Comparison of ENCODE assay signal across 16 cellular contexts in the genomic region with DNA sequence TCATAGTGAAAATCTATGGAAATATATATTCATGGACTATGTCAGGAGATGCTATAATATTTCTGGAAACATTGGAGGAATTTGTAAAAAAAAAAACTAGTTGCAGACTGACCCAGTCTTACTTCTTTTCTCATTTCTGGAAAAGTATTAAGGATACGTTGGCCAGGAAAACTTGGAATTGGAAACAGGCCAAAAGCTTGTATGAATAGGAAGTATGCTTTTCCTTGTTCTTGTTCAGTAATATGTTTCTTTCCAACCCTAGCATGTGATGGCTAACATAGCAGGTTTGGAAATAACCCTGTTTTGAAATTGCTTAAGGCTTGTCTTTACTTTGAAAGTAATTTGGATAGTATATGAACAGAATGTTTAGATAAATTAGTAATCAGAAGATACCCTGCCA.
A peak's percentile ranks its signal among the peaks of the same experiment; 100 is the strongest.
DNase-seq lines count a peak whose midpoint lies in the region; ATAC-seq and TF ChIP-seq lines count a peak whose summit lies in the region.
"Had no signal": no experiment of that assay in that cellular context is flagged by ENCODE, and none has a peak within 500 bp of the region (broad histone marks: within the 10 kb centered on the region; RNA-seq: fewer than 3 reads in every experiment).

No MANE protein-coding gene starts in this region.

- no peaks in the 10 kb centered on the region for H3K36me3 Mint-ChIP-seq in CD14-positive monocyte
- H3K36me3 Mint-ChIP-seq: CD4-positive, alpha-beta memory T cell had no signal

- peaks cover 0 to 1% of the 10 kb centered on the region in 2 experiments; a peak in 2 of 4 replicates for H3K4me1 ChIP-seq in SK-N-SH (ENCODE audit: control insufficient read depth in 1 of 2, insufficient read depth in 2 of 2, low read depth in 1 of 2, low read length in 1 of 2)
- H3K4me1 ChIP-seq in adipocyte (ENCODE audit: control insufficient read depth, insufficient read depth, low read length): no peaks in the 10 kb centered on the region
- no peaks in the 10 kb centered on the region for H3K4me1 ChIP-seq in esophagus squamous epithelium

- POLR2A ChIA-PET in SK-N-SH (lab: Yijun Ruan, JAX): no interaction called here

- H3K27me3 ChIP-seq in SK-N-SH (ENCODE audit: insufficient read depth) (no peaks in the 10 kb centered on the region), adipocyte (replicated peaks; ENCODE audit: control insufficient read depth, insufficient read depth, low read length) (no peaks in the 10 kb centered on the region), esophagus squamous epithelium (no peaks in the 10 kb centered on the region)
- H3K27me3 ChIP-seq: SJCRH30 had no signal

- no peaks in the 10 kb centered on the region for H3K79me2 ChIP-seq in SK-N-SH (ENCODE audit: insufficient read depth)

- CTCF ChIA-PET in SK-N-SH (lab: Yijun Ruan, JAX): interaction anchor here (0.6 to 1.0 kb wide), 3 partner anchors 219 to 1805 kb away, joined by 3 to 4 read pairs (median 3); no protein-coding TSS in a partner anchor

- 51% methylated on average over 1 of the region's 1 CpG for WGBS in SK-N-SH (ENCODE audit: low lambda C conversion rate)
- 4 to 19% methylated on average over 1 of the region's 1 CpG for WGBS in esophagus squamous epithelium, 2 donors

- ATAC-seq in SK-N-SH treated with all-trans-retinoic acid at 6 μM for 48 hours (no peak), GM21423 (IDR thresholded peaks at IDR 0.05; ENCODE audit: unreplicated experiment) (no peak), GM19395 (IDR thresholded peaks at IDR 0.05; ENCODE audit: unreplicated experiment) (no peak)
- ATAC-seq: Panc1 had no signal

- H3K36me3 ChIP-seq in SK-N-SH (replicated peaks in 1 of 2; ENCODE audit: control insufficient read depth in 1 of 2, insufficient read depth in 2 of 2, low read length in 1 of 2): no peaks in the 10 kb centered on the region
- no peaks in the 10 kb centered on the region for H3K36me3 ChIP-seq in adipocyte (ENCODE audit: control insufficient read depth, insufficient read depth, low read length, severe bottlenecking)
- no peaks in the 10 kb centered on the region for H3K36me3 ChIP-seq in esophagus squamous epithelium
- H3K36me3 ChIP-seq: SJCRH30 had no signal

- H3K4me2 ChIP-seq in SK-N-SH: no peak overlapping the region

- no peak for TF ChIP-seq EP300 in SK-N-SH (IDR thresholded peaks at IDR 0.05; ENCODE audit: borderline replicate concordance in 1 of 2, low read depth in 1 of 2, low read length in 1 of 2)

- H2AFZ ChIP-seq in SK-N-SH (ENCODE audit: low read depth): no peak overlapping the region

- no peak overlapping the region for H3K27ac Mint-ChIP-seq in CD14-positive monocyte
- H3K27ac Mint-ChIP-seq: CD4-positive, alpha-beta memory T cell; IgD-negative memory B cell had no signal

- intact Hi-C loops in CD14-positive monocyte (cut with micrococcal nuclease) (no loop called here), esophagus squamous epithelium (cut with DNase I) (no loop called here)

- H3K4me3 ChIP-seq in SK-N-SH (ENCODE audit: low read depth in 2 of 2, low read length in 1 of 2): no peak overlapping the region
- H3K4me3 ChIP-seq in adipocyte (ENCODE audit: low read length): no peak overlapping the region
- no peak overlapping the region for H3K4me3 ChIP-seq in fibroblast of the aortic adventitia (ENCODE audit: low read depth, low read length)
- H3K4me3 ChIP-seq in esophagus squamous epithelium: no peak overlapping the region
- H3K4me3 ChIP-seq: SJCRH30 had no signal

- no peaks in the 10 kb centered on the region for H3K9me3 ChIP-seq in SK-N-SH
- H3K9me3 ChIP-seq in adipocyte (ENCODE audit: control insufficient read depth, low read length): no peaks in the 10 kb centered on the region
- no peaks in the 10 kb centered on the region for H3K9me3 ChIP-seq in esophagus squamous epithelium
- H3K9me3 ChIP-seq: SJCRH30 had no signal

- H3F3A ChIP-seq in SK-N-SH (replicated peaks; ENCODE audit: insufficient read depth): no peaks in the 10 kb centered on the region

- H3K4me1 Mint-ChIP-seq in CD14-positive monocyte: no peaks in the 10 kb centered on the region
- H3K4me1 Mint-ChIP-seq: CD4-positive, alpha-beta memory T cell; IgD-negative memory B cell had no signal

- no peaks in the 10 kb centered on the region for H4K20me1 ChIP-seq in SK-N-SH (ENCODE audit: insufficient read depth)

- no peak for TF ChIP-seq RAD21 in SK-N-SH (IDR thresholded peaks at IDR 0.05; ENCODE audit: low read length)

- TF ChIP-seq CTCF in SK-N-SH (IDR thresholded peaks at IDR 0.05) (no peak), fibroblast of the aortic adventitia (IDR thresholded peaks at IDR 0.05; ENCODE audit: insufficient read depth, low read length) (no peak), CD14-positive monocyte (IDR thresholded peaks at IDR 0.05) (no peak), esophagus squamous epithelium (IDR thresholded peaks at IDR 0.05) (no peak)

- H3K4me3 Mint-ChIP-seq in CD14-positive monocyte: no peak overlapping the region
- H3K4me3 Mint-ChIP-seq: CD4-positive, alpha-beta memory T cell; IgD-negative memory B cell had no signal

- H3K27ac ChIP-seq in SK-N-SH (ENCODE audit: low read depth in 2 of 2, low read length in 1 of 2) (no peak overlapping the region), esophagus squamous epithelium (no peak overlapping the region)
- H3K27ac ChIP-seq: SJCRH30 had no signal

- H3K9ac ChIP-seq in SK-N-SH (no peak overlapping the region), adipocyte (ENCODE audit: low read length) (no peak overlapping the region)

- H3K27me3 Mint-ChIP-seq in CD14-positive monocyte (ENCODE audit: low read depth in 3 of 3): peaks cover 1 to 4% (median 3%) of the 10 kb centered on the region in 3 donors
- H3K27me3 Mint-ChIP-seq: CD4-positive, alpha-beta memory T cell; IgD-negative memory B cell had no signal

- DNase-seq in SK-N-SH (no peak), adipocyte (ENCODE audit: low read depth) (peak; percentile 1), fibroblast of the aortic adventitia (ENCODE audit: low read depth) (peak; percentile 0), CD14-positive monocyte (ENCODE audit: low spot score) (no peak), esophagus squamous epithelium (lab: John Stamatoyannopoulos, UW) (no peak)
- DNase-seq: CD4-positive, alpha-beta memory T cell; Karpas-422; NCI-H187; NCI-H2171 treated with DMSO at 0.1 percent for 48 hours; SW 1271 had no signal

- no peak for TF ChIP-seq POLR2A in esophagus squamous epithelium (IDR thresholded peaks at IDR 0.05)

- no peaks in the 10 kb centered on the region for H3K9me2 ChIP-seq in SK-N-SH

- H3K9me3 Mint-ChIP-seq in CD14-positive monocyte: peaks cover 0 to 3% (median 0%) of the 10 kb centered on the region in 7 donors

TF ChIP-seq in SK-N-SH, 30 proteins besides CTCF, POLR2A, EP300 and RAD21:
- TF ChIP-seq NFIC (IDR thresholded peaks at IDR 0.05; ENCODE audit: borderline replicate concordance) (0 out of 2 replicates have a peak, but pooled peaks have one; percentile 16), PBX3 (IDR thresholded peaks at IDR 0.05) (no peak), MEF2A (IDR thresholded peaks at IDR 0.05; ENCODE audit: borderline replicate concordance, low read depth) (no peak)

TF ChIP-seq in SK-N-SH treated with all-trans-retinoic acid at 6 μM for 48 hours, 23 proteins besides CTCF, POLR2A, EP300 and RAD21 (continues in another document):
- TF ChIP-seq TCF4 (CRISPR knock-in tag; IDR thresholded peaks at IDR 0.05; ENCODE audit: borderline replicate concordance) (no peak), GLIS3 (CRISPR knock-in tag; IDR thresholded peaks at IDR 0.05) (no peak), ZFP30 (CRISPR knock-in tag; IDR thresholded peaks at IDR 0.05) (no peak), CSRNP3 (CRISPR knock-in tag; IDR thresholded peaks at IDR 0.05) (no peak), PATZ1 (CRISPR knock-in tag; IDR thresholded peaks at IDR 0.05; ENCODE audit: borderline replicate concordance) (no peak), RARB (CRISPR knock-in tag; IDR thresholded peaks at IDR 0.05) (no peak), ZNF565 (CRISPR knock-in tag; conservative IDR thresholded peaks at IDR 0.05; ENCODE audit: low read depth) (no peak), TOX (CRISPR knock-in tag; IDR thresholded peaks at IDR 0.05; ENCODE audit: borderline replicate concordance) (no peak), ISL1 (CRISPR knock-in tag; IDR thresholded peaks at IDR 0.05) (no peak), CSDC2 (CRISPR knock-in tag; IDR thresholded peaks at IDR 0.05) (no peak), ESRRG (CRISPR knock-in tag; IDR thresholded peaks at IDR 0.05) (no peak), ZFP3 (CRISPR knock-in tag; IDR thresholded peaks at IDR 0.05) (no peak), PPARA (CRISPR knock-in tag; IDR thresholded peaks at IDR 0.05; ENCODE audit: borderline replicate concordance) (no peak)

Comparison
In these comparisons a context has a peak if more than half of its experiments do, and no peak if none do; other contexts are left out.
1. DNase-seq: peak in adipocyte (single experiment) and fibroblast of the aortic adventitia (single experiment); none in SK-N-SH (single experiment), CD14-positive monocyte (single experiment) and esophagus squamous epithelium (single experiment).